ENCODE assay signal across 10 cellular contexts in genomic region chr2:149585317-149585885, GRCh38. TPM values are rescaled to one million over a fixed set of nuclear protein-coding genes. Genes with fewer than 3 reads are reported as not detected.
DNase-seq lines count a peak whose midpoint lies in the region; ATAC-seq and TF ChIP-seq lines count a peak whose summit lies in the region.
"Had no signal": no experiment of that assay in that cellular context is flagged by ENCODE, and none has a peak within 500 bp of the region (broad histone marks: within the 10 kb centered on the region; RNA-seq: fewer than 3 reads in every experiment).

No MANE protein-coding gene starts in this region.

- no peak overlapping the region for H3K27ac Mint-ChIP-seq in CD8-positive, alpha-beta T cell
- H3K27ac Mint-ChIP-seq in naive thymus-derived CD4-positive, alpha-beta T cell = peak overlapping the region in 6 of 9 donors; percentile 76 to 100 (median 90)

- POLR2A ChIA-PET in CD8-positive, alpha-beta T cell (lab: Charles Lee) = no interaction called here
- POLR2A ChIA-PET in naive thymus-derived CD4-positive, alpha-beta T cell (lab: Charles Lee) = interaction anchor here (1.8 kb wide), 1 partner anchor 14 kb away, joined by 5 read pairs; no protein-coding TSS in a partner anchor

- peaks cover 60% of the 10 kb centered on the region for H3K4me1 Mint-ChIP-seq in CD8-positive, alpha-beta T cell (ENCODE audit: low read depth)
- peaks cover 36 to 78% (median 67%) of the 10 kb centered on the region in 7 donors for H3K4me1 Mint-ChIP-seq in naive thymus-derived CD4-positive, alpha-beta T cell

- intact Hi-C loops in CD8-positive, alpha-beta T cell (cut with DNase I, micrococcal nuclease) = loop anchor here (5.0 to 10.0 kb wide), 8 partner anchors 708 to 1741 kb away; partner anchors contain the start of genes ACVR2A (in 2 of the 2), EPC2 (in 1 of the 2), KIF5C (in 1 of the 2) and MBD5 (in 1 of the 2)
- intact Hi-C loops in naive thymus-derived CD4-positive, alpha-beta T cell (cut with micrococcal nuclease) = loop anchor here (5.0 to 10.0 kb wide), 4 partner anchors 442 to 1743 kb away; partner anchors contain the start of gene RBM43 (in 1 of the 2)

- H3K9me2 ChIP-seq in Karpas-422 (replicated peaks; ENCODE audit: insufficient read depth, low read length) = no peaks in the 10 kb centered on the region

- peaks cover 2% of the 10 kb centered on the region for H3K27me3 Mint-ChIP-seq in CD8-positive, alpha-beta T cell (ENCODE audit: low read depth)
- H3K27me3 Mint-ChIP-seq in naive thymus-derived CD4-positive, alpha-beta T cell = peaks cover 8 to 18% (median 14%) of the 10 kb centered on the region in 5 donors

- H3K4me3 ChIP-seq in CD8-positive, alpha-beta T cell (ENCODE audit: low read depth, low read length) = no peak overlapping the region
- H3K4me3 ChIP-seq in Karpas-422 (ENCODE audit: low read length) (peak overlapping the region; percentile 99), coronary artery (peak overlapping the region; percentile 80)
- H3K4me3 ChIP-seq in naive thymus-derived CD4-positive, alpha-beta T cell (ENCODE audit: low read length) = peak overlapping the region; percentile 97

- no peaks in the 10 kb centered on the region for H3K27me3 ChIP-seq in CD8-positive, alpha-beta T cell (ENCODE audit: insufficient read depth, low read length)
- no peaks in the 10 kb centered on the region for H3K27me3 ChIP-seq in Karpas-422 (ENCODE audit: low read length)
- H3K27me3 ChIP-seq in naive thymus-derived CD4-positive, alpha-beta T cell (ENCODE audit: control insufficient read depth in 2 of 2, insufficient read depth in 2 of 2, low read length in 2 of 2) = no peaks in the 10 kb centered on the region

- no peak for DNase-seq in CD8-positive, alpha-beta T cell
- DNase-seq in Karpas-422 (no peak), coronary artery (ENCODE audit: low spot score) (no peak), superior temporal gyrus (ENCODE audit: extremely low spot score) (no peak), NCI-H526 treated with DMSO at 0.1 percent for 48 hours (lab: John Stamatoyannopoulos, UW) (no peak), substantia nigra (lab: John Stamatoyannopoulos, UW) (no peak)
- no peak for DNase-seq in naive thymus-derived CD4-positive, alpha-beta T cell
- no peak for DNase-seq in stimulated activated CD8-positive, alpha-beta memory T cell treated with anti-CD3 and anti-CD28 coated beads, Interleukin-4, amount 100 ng/mL, for 48 hours
- DNase-seq: dermis blood vessel endothelial cell; stimulated activated naive CD4-positive, alpha-beta T cell treated with Interleukin-2 at 50 U/mL for 16 hours had no signal

- CTCF ChIA-PET in CD8-positive, alpha-beta T cell (lab: Charles Lee) = interaction anchor here (1.6 to 2.2 kb wide), 2 partner anchors 12 kb away, joined by 6 to 11 read pairs; no protein-coding TSS in a partner anchor
- CTCF ChIA-PET in naive thymus-derived CD4-positive, alpha-beta T cell (lab: Charles Lee) = no interaction called here

- H3K9ac ChIP-seq in Karpas-422 (ENCODE audit: low read length) = peak overlapping the region; percentile 99

- H3K27ac ChIP-seq in CD8-positive, alpha-beta T cell (ENCODE audit: low read depth, low read length) = no peak overlapping the region
- H3K27ac ChIP-seq in Karpas-422 (ENCODE audit: low read length) = no peak overlapping the region
- no peak overlapping the region for H3K27ac ChIP-seq in coronary artery
- H3K27ac ChIP-seq in naive thymus-derived CD4-positive, alpha-beta T cell (ENCODE audit: low read depth, low read length) = peak overlapping the region; percentile 93
- no peak overlapping the region for H3K27ac ChIP-seq in substantia nigra (ENCODE audit: low read depth, low read length, poor library complexity, severe bottlenecking)

- no peak for TF ChIP-seq CTCF in CD8-positive, alpha-beta T cell (IDR thresholded peaks at IDR 0.05)
- TF ChIP-seq CTCF in coronary artery (IDR thresholded peaks at IDR 0.05) = no peak

- H3K79me2 ChIP-seq in Karpas-422 (ENCODE audit: low read length) = peaks cover 68% of the 10 kb centered on the region

- H3K9me3 ChIP-seq in CD8-positive, alpha-beta T cell (ENCODE audit: low read length) = no peaks in the 10 kb centered on the region
- H3K9me3 ChIP-seq in Karpas-422 (ENCODE audit: low read length) = no peaks in the 10 kb centered on the region
- H3K9me3 ChIP-seq in naive thymus-derived CD4-positive, alpha-beta T cell (ENCODE audit: control insufficient read depth in 2 of 3, low read length in 3 of 3) = no peaks in the 10 kb centered on the region

- peak overlapping the region; percentile 33 for H3K4me3 Mint-ChIP-seq in CD8-positive, alpha-beta T cell
- H3K4me3 Mint-ChIP-seq in naive thymus-derived CD4-positive, alpha-beta T cell = peak overlapping the region in 9 of 10 donors; percentile 95 to 99 (median 97)

- H3K9me3 Mint-ChIP-seq in CD8-positive, alpha-beta T cell = no peaks in the 10 kb centered on the region
- peaks cover 0 to 7% (median 0%) of the 10 kb centered on the region in 11 donors for H3K9me3 Mint-ChIP-seq in naive thymus-derived CD4-positive, alpha-beta T cell

- H3K4me1 ChIP-seq in CD8-positive, alpha-beta T cell (ENCODE audit: insufficient read depth, low read length) = peaks cover 34% of the 10 kb centered on the region
- peaks cover 31% of the 10 kb centered on the region for H3K4me1 ChIP-seq in Karpas-422 (ENCODE audit: low read length)
- peaks cover 23 to 39% of the 10 kb centered on the region in 2 donors for H3K4me1 ChIP-seq in naive thymus-derived CD4-positive, alpha-beta T cell (ENCODE audit: control insufficient read depth in 2 of 2, insufficient read depth in 2 of 2, low read length in 2 of 2)

- peaks cover 6% of the 10 kb centered on the region for H3K36me3 ChIP-seq in CD8-positive, alpha-beta T cell (ENCODE audit: insufficient read depth, low read length)
- peaks cover 36% of the 10 kb centered on the region for H3K36me3 ChIP-seq in Karpas-422 (ENCODE audit: insufficient read depth, low read length)
- peaks cover 4 to 20% (median 6%) of the 10 kb centered on the region in 3 experiments for H3K36me3 ChIP-seq in naive thymus-derived CD4-positive, alpha-beta T cell (ENCODE audit: control insufficient read depth in 2 of 3, insufficient read depth in 3 of 3, low read length in 3 of 3)

- peaks cover 60% of the 10 kb centered on the region for H3K36me3 Mint-ChIP-seq in CD8-positive, alpha-beta T cell
- peaks cover 4 to 32% (median 18%) of the 10 kb centered on the region in 5 donors for H3K36me3 Mint-ChIP-seq in naive thymus-derived CD4-positive, alpha-beta T cell

- peak overlapping the region; percentile 94 for H3K4me2 ChIP-seq in Karpas-422 (ENCODE audit: low read depth, low read length, poor library complexity, severe bottlenecking)

- ATAC-seq in CD8-positive, alpha-beta T cell = no peak
- ATAC-seq in naive thymus-derived CD4-positive, alpha-beta T cell = no peak

- H2AFZ ChIP-seq in Karpas-422 (ENCODE audit: low read length) = no peak overlapping the region

- H4K20me1 ChIP-seq in Karpas-422 (ENCODE audit: insufficient read depth, low read depth, low read length) = no peaks in the 10 kb centered on the region

RNA-seq across cellular contexts. Expression of gene MMADHC, which starts 2.2 kb away (rescaled TPM):
- 10 to 100 TPM; 74.1 to 84.7 TPM for total RNA-seq in CD8-positive, alpha-beta T cell
- total RNA-seq in Karpas-422 (2014; rRNA removed; shearing (Covaris generic); ENCODE audit: low replicate concordance) = 51.9 and 110 TPM in 2 replicates
- 10 to 100 TPM; 53.3 to 93.4 (median 66.6) TPM for total RNA-seq in naive thymus-derived CD4-positive, alpha-beta T cell
- 100 to 1,000 TPM; 141 to 157 TPM for polyA plus RNA-seq in naive thymus-derived CD4-positive, alpha-beta T cell
